Comparison of ENCODE assay signal across 2 cellular contexts in the genomic region with DNA sequence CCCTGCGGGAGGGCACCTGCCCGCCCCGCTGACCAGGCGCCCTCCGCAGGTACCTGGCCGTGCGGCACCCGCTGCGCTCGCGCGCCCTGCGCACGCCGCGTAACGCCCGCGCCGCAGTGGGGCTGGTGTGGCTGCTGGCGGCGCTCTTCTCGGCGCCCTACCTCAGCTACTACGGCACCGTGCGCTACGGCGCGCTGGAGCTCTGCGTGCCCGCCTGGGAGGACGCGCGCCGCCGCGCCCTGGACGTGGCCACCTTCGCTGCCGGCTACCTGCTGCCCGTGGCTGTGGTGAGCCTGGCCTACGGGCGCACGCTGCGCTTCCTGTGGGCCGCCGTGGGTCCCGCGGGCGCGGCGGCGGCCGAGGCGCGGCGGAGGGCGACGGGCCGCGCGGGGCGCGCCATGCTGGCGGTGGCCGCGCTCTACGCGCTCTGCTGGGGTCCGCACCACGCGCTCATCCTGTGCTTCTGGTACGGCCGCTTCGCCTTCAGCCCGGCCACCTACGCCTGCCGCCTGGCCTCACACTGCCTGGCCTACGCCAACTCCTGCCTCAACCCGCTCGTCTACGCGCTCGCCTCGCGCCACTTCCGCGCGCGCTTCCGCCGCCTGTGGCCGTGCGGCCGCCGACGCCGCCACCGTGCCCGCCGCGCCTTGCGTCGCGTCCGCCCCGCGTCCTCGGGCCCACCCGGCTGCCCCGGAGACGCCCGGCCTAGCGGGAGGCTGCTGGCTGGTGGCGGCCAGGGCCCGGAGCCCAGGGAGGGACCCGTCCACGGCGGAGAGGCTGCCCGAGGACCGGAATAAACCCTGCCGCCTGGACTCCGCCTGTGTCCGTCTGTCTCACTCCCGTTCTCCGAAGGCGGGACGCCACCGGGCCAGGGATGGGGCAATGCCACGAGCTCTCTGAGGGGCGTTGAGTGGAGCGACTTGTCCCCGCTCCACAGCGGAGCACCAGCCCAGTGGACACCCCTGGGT.
TF ChIP-seq lines count a peak whose summit lies in the region.

No MANE protein-coding gene starts in this region.

TF ChIP-seq in SK-N-SH, 30 proteins besides CTCF, POLR2A, EP300 and RAD21 (continued from another document):
- TF ChIP-seq REST (IDR thresholded peaks at IDR 0.05; ENCODE audit: low read depth, low read length) (no peak), GABPA (IDR thresholded peaks at IDR 0.05; ENCODE audit: low read depth) (no peak)
TF ChIP-seq in SK-N-SH: peak in this region for 0.

TF ChIP-seq in SK-N-SH treated with all-trans-retinoic acid at 6 μM for 48 hours, 23 proteins besides CTCF, POLR2A, EP300 and RAD21 (continued from another document):
- TF ChIP-seq SNAI2 (CRISPR knock-in tag; IDR thresholded peaks at IDR 0.05) (no peak), ESRRG (CRISPR knock-in tag; IDR thresholded peaks at IDR 0.05) (no peak), ZC3H10 (CRISPR knock-in tag; IDR thresholded peaks at IDR 0.05) (no peak)
- TF ChIP-seq, protein P1, sequence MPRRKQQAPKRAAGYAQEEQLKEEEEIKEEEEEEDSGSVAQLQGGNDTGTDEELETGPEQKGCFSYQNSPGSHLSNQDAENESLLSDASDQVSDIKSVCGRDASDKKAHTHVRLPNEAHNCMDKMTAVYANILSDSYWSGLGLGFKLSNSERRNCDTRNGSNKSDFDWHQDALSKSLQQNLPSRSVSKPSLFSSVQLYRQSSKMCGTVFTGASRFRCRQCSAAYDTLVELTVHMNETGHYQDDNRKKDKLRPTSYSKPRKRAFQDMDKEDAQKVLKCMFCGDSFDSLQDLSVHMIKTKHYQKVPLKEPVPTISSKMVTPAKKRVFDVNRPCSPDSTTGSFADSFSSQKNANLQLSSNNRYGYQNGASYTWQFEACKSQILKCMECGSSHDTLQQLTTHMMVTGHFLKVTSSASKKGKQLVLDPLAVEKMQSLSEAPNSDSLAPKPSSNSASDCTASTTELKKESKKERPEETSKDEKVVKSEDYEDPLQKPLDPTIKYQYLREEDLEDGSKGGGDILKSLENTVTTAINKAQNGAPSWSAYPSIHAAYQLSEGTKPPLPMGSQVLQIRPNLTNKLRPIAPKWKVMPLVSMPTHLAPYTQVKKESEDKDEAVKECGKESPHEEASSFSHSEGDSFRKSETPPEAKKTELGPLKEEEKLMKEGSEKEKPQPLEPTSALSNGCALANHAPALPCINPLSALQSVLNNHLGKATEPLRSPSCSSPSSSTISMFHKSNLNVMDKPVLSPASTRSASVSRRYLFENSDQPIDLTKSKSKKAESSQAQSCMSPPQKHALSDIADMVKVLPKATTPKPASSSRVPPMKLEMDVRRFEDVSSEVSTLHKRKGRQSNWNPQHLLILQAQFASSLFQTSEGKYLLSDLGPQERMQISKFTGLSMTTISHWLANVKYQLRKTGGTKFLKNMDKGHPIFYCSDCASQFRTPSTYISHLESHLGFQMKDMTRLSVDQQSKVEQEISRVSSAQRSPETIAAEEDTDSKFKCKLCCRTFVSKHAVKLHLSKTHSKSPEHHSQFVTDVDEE (CRISPR knock-in tag; IDR thresholded peaks at IDR 0.05), result no peak
TF ChIP-seq in SK-N-SH treated with all-trans-retinoic acid at 6 μM for 48 hours: peak in this region for 0.
